8 cellular contexts compared by ENCODE assay signal in the genomic region with DNA sequence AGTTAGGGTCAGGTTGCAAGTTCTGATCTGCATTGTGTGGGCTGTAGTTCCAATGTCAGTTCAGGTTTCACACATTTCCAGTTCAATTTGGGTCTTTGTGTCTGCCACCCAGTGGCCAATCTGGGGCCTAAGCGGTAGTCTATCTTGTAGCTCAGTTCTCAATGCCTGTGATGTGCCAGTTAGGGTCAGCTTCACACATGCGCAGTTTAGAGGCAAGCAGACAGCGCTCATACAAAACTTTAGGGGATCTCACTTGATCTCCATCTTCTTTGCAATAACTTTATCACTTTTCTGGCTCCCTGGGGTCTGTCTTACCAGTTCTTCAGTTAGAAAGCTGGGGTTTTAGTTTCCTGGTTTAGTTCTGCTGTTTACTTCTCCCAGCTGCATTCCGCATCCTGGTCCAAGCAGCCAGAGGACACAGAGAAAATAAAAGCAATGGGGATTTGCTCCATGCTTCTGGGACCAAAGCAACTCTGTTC. TPM values are rescaled to one million over a fixed set of nuclear protein-coding genes. Genes with fewer than 3 reads are reported as not detected.
A peak's percentile ranks its signal among the peaks of the same experiment; 100 is the strongest.
DNase-seq lines count a peak whose midpoint lies in the region; TF ChIP-seq lines count a peak whose summit lies in the region.

No MANE protein-coding gene starts in this region.

- no peak overlapping the region for H4K91ac ChIP-seq in H9 (ENCODE audit: insufficient read length, low read depth, low read length)

- intact Hi-C loops in cardiac septum (cut with DNase I) = loop anchor here (10.0 kb wide), 1 partner anchor 330 kb away; no protein-coding TSS in a partner anchor
- intact Hi-C loops in posterior cingulate gyrus (cut with DNase I) = loop anchor here (1.0 to 2.0 kb wide), 2 partner anchors 114 to 124 kb away; a partner anchor contains a TSS

- no peak overlapping the region for H2AK5ac ChIP-seq in H9 (ENCODE audit: insufficient read length, low read length)

- no peak overlapping the region for H3K9ac ChIP-seq in H9 (ENCODE audit: extremely low read depth, insufficient read length, low read length)
- peak overlapping the region; percentile 52 for H3K9ac ChIP-seq in adipocyte (ENCODE audit: low read length)

- peaks cover 12 to 23% (median 20%) of the 10 kb centered on the region in 3 experiments for H3K36me3 Mint-ChIP-seq in H9 (ENCODE audit: insufficient read depth in 1 of 3, low read depth in 3 of 3)

- no peak overlapping the region for H2BK12ac ChIP-seq in H9 (ENCODE audit: insufficient read length, low read depth, low read length)

- H3K23ac ChIP-seq in H9 (ENCODE audit: insufficient read length, low read depth, low read length) = no peak overlapping the region

- no peak overlapping the region for H3T11ph ChIP-seq in H9 (ENCODE audit: low read length)

- peaks cover 23 to 26% of the 10 kb centered on the region in 2 experiments for H3K4me1 Mint-ChIP-seq in H9

- H3K79me2 ChIP-seq in H9 (ENCODE audit: insufficient read depth, low read length) = no peaks in the 10 kb centered on the region

- H3K4me1 ChIP-seq in H9 (ENCODE audit: insufficient read depth, low read length) = no peaks in the 10 kb centered on the region; the same call in 1 of the 2 replicates
- no peaks in the 10 kb centered on the region for H3K4me1 ChIP-seq in adipocyte (ENCODE audit: control insufficient read depth, insufficient read depth, low read length)

- H3K9me3 ChIP-seq in H9 (ENCODE audit: control insufficient read depth, low read depth, low read length) (peaks cover 17% of the 10 kb centered on the region), MG63 (no peaks in the 10 kb centered on the region), adipocyte (ENCODE audit: control insufficient read depth, low read length) (peaks cover 10% of the 10 kb centered on the region)

- no peak for DNase-seq in GM06990 (ENCODE audit: extremely low read depth, insufficient read length)
- DNase-seq in H9 = peak; percentile 87
- DNase-seq in MG63 = peak; percentile 43
- DNase-seq in SK-N-DZ (ENCODE audit: low spot score) = peak; percentile 87
- DNase-seq in adipocyte (ENCODE audit: low read depth) = peak; percentile 90
- peak; percentile 80 for DNase-seq in cardiac septum (ENCODE audit: low spot score)
- DNase-seq in posterior cingulate gyrus = peak; percentile 56 to 97 (median 79)
- no peak for DNase-seq in NCI-H187 treated with DMSO at 0.1 percent for 48 hours (lab: John Stamatoyannopoulos, UW)

- H3K18ac ChIP-seq in H9 (ENCODE audit: insufficient read length, low read depth, low read length) = no peak overlapping the region

- no peak overlapping the region for H3K56ac ChIP-seq in H9 (ENCODE audit: insufficient read length, low read depth, low read length)

- no peaks in the 10 kb centered on the region for H3K23me2 ChIP-seq in H9 (ENCODE audit: insufficient read length, low read depth, low read length, poor library complexity, severe bottlenecking)

- H3K4me2 ChIP-seq in H9 (ENCODE audit: insufficient read depth, insufficient read length, low read length) = no peak overlapping the region

- H3K4me3 Mint-ChIP-seq in H9 = peak overlapping the region in 1 of 2 experiments; percentile 25; a peak in 1 of 5 replicates

- H3K27ac ChIP-seq in H9 (ENCODE audit: insufficient read length, low read depth, low read length) = no peak overlapping the region

- no peaks in the 10 kb centered on the region for H4K20me1 ChIP-seq in H9 (ENCODE audit: control insufficient read depth, insufficient read depth, insufficient read length)

- H2BK20ac ChIP-seq in H9 (ENCODE audit: low read depth, low read length, poor library complexity, severe bottlenecking) = no peak overlapping the region

- no CpG with 5 or more reads among the region's 4 CpGs for WGBS in H9 (ENCODE audit: extremely low coverage, insufficient read length, low lambda C conversion rate)

- H3K4me3 ChIP-seq in GM06990 (replicated peaks; ENCODE audit: low read depth, low read length) (no peak overlapping the region), MG63 (no peak overlapping the region), adipocyte (ENCODE audit: low read length) (peak overlapping the region; percentile 71)

- H2AFZ ChIP-seq in H9 (ENCODE audit: low read length) = peak overlapping the region; percentile 93

- peaks cover 30 to 37% of the 10 kb centered on the region in 2 experiments for H3K9me3 Mint-ChIP-seq in H9

- H2BK120ac ChIP-seq in H9 (ENCODE audit: low read depth, low read length, poor library complexity, severe bottlenecking) = no peak overlapping the region

- TF ChIP-seq CTCF in GM06990 (IDR thresholded peaks at IDR 0.05; ENCODE audit: insufficient read depth, low read length, poor library complexity, severe bottlenecking) (peak; percentile 68), H9 (conservative IDR thresholded peaks at IDR 0.05) (peak; percentile 78)

- H2BK5ac ChIP-seq in H9 (ENCODE audit: insufficient read length, low read length) = no peak overlapping the region

- peaks cover 3% of the 10 kb centered on the region for H3K27me3 Mint-ChIP-seq in H9 (ENCODE audit: low read depth)

- peak overlapping the region in 1 of 3 experiments; percentile 78; a peak in 1 of 7 replicates for H3K27ac Mint-ChIP-seq in H9

- no peak overlapping the region for H3K14ac ChIP-seq in H9 (ENCODE audit: insufficient read depth, low read length)

- H3K27me3 ChIP-seq in GM06990 (replicated peaks; ENCODE audit: control insufficient read depth, insufficient read depth, low read length) (no peaks in the 10 kb centered on the region), H9 (ENCODE audit: insufficient read depth, low read length) (no peaks in the 10 kb centered on the region), MG63 (no peaks in the 10 kb centered on the region), adipocyte (replicated peaks; ENCODE audit: control insufficient read depth, insufficient read depth, low read length) (no peaks in the 10 kb centered on the region)

- no peaks in the 10 kb centered on the region for H3K79me1 ChIP-seq in H9 (ENCODE audit: insufficient read depth, low read depth, low read length, poor library complexity, severe bottlenecking)

- H4K5ac ChIP-seq in H9 (ENCODE audit: insufficient read length, low read depth, low read length) = no peak overlapping the region

- no peak overlapping the region for H3K4ac ChIP-seq in H9 (ENCODE audit: low read depth, low read length)

- H4K8ac ChIP-seq in H9 (replicated peaks; ENCODE audit: insufficient read length, low read depth, low read length) = no peak overlapping the region

- H2BK15ac ChIP-seq in H9 (ENCODE audit: low read depth, low read length) = no peak overlapping the region

- H3K36me3 ChIP-seq in GM06990 (ENCODE audit: control insufficient read depth, insufficient read depth, low read length) (no peaks in the 10 kb centered on the region), MG63 (no peaks in the 10 kb centered on the region), adipocyte (ENCODE audit: control insufficient read depth, insufficient read depth, low read length, severe bottlenecking) (no peaks in the 10 kb centered on the region)

RNA-seq across cellular contexts. Expression of a gene that starts 11.0 kb away (rescaled TPM):
- total RNA-seq in H9 (2021) (57.9 and 61.0 TPM in 2 replicates), cardiac septum (44.2 TPM)
- total RNA-seq in MG63 (2014; rRNA removed; shearing (Covaris generic); ENCODE audit: low replicate concordance) = 13.1 and 15.2 TPM in 2 replicates
- polyA plus RNA-seq in SK-N-DZ (2014; cell fraction: cytosol; rRNA removed) = 27.7 and 29.0 TPM in 2 replicates
- polyA plus RNA-seq in SK-N-DZ (2014; cell fraction: nucleus; rRNA removed) = 22.3 and 28.6 TPM in 2 replicates

RNA-seq across cellular contexts. Expression of a gene that starts 22.0 kb away (rescaled TPM):
- total RNA-seq in H9 (2021) (0.94 and 1.2 TPM in 2 replicates), cardiac septum (1.0 TPM)
- total RNA-seq in MG63 (2014; rRNA removed; shearing (Covaris generic); ENCODE audit: low replicate concordance) = 0.10 and 0.25 TPM in 2 replicates
- polyA plus RNA-seq in SK-N-DZ (2014; cell fraction: cytosol; rRNA removed) = 0.51 and 0.55 TPM in 2 replicates
- 0.22 and 0.52 TPM in 2 replicates for polyA plus RNA-seq in SK-N-DZ (2014; cell fraction: nucleus; rRNA removed)

Comparison
In these comparisons a context has a peak if more than half of its experiments do, and no peak if none do; other contexts are left out.
1. DNase-seq: peak in H9 (single experiment), MG63 (single experiment), SK-N-DZ (single experiment), adipocyte (single experiment), cardiac septum (single experiment) and posterior cingulate gyrus (10 of 10); none in GM06990 (single experiment) and NCI-H187 treated with DMSO at 0.1 percent for 48 hours (single experiment).